Comparison of ENCODE assay signal across 8 cellular contexts in genomic region chr2:234488913-234489451, GRCh38. TPM values are rescaled to one million over a fixed set of nuclear protein-coding genes. Genes with fewer than 3 reads are reported as not detected.
DNase-seq lines count a peak whose midpoint lies in the region; ATAC-seq and TF ChIP-seq lines count a peak whose summit lies in the region.

No MANE protein-coding gene starts in this region.

- intact Hi-C loops in ascending aorta (cut with DNase I) (no loop called here), head of caudate nucleus (cut with DNase I) (no loop called here)

- H3K9me3 ChIP-seq in ascending aorta = no peaks in the 10 kb centered on the region

- no peak for TF ChIP-seq CTCF in GM13976 (IDR thresholded peaks at IDR 0.05; ENCODE audit: borderline replicate concordance, control extremely low read depth, extremely low read depth, insufficient read depth, missing control alignments)
- TF ChIP-seq CTCF in ascending aorta (IDR thresholded peaks at IDR 0.05) = no peak

- in situ Hi-C loops in GM13976 (cut with MboI; ENCODE audit: low sequenced_read_pairs, unreplicated experiment) = no loop called here

- H3K27ac ChIP-seq in ascending aorta = no peak overlapping the region

- DNase-seq in GM13976 (ENCODE audit: low spot score) = peak; percentile 40
- peak; percentile 68 to 70 for DNase-seq in activated CD4-positive, alpha-beta T cell treated with anti-CD3 and anti-CD28 coated beads for 4 hours
- DNase-seq in kidney tubule cell (ENCODE audit: low spot score) = peak; percentile 28
- no peak for DNase-seq in GOT3 (lab: John Stamatoyannopoulos, UW)
- no peak for DNase-seq in ascending aorta (ENCODE audit: low spot score in 2 of 2)
- no peak for DNase-seq in head of caudate nucleus
- no peak for DNase-seq in NCI-H2227 treated with DMSO at 0.1 percent for 48 hours (lab: John Stamatoyannopoulos, UW)

- no peak overlapping the region for H3K4me3 ChIP-seq in ascending aorta

- H3K36me3 ChIP-seq in ascending aorta = no peaks in the 10 kb centered on the region

- ATAC-seq in HG02870 (IDR thresholded peaks at IDR 0.05; ENCODE audit: unreplicated experiment) = peak; percentile 75

- H3K27me3 ChIP-seq in ascending aorta = no peaks in the 10 kb centered on the region

- H3K4me1 ChIP-seq in ascending aorta = no peaks in the 10 kb centered on the region

RNA-seq across cellular contexts. Expression of gene ARL4C, which starts 7.9 kb away (rescaled TPM):
- total RNA-seq in ascending aorta = 18.8 TPM

Comparison
In these comparisons a context has a peak if more than half of its experiments do, and no peak if none do; other contexts are left out.
1. DNase-seq: peak in GM13976 (single experiment), activated CD4-positive, alpha-beta T cell treated with anti-CD3 and anti-CD28 coated beads for 4 hours (2 of 2) and kidney tubule cell (single experiment); none in GOT3 (single experiment), ascending aorta (0 of 2), head of caudate nucleus (0 of 42) and NCI-H2227 treated with DMSO at 0.1 percent for 48 hours (single experiment).